ENCODE assay signal across 20 cellular contexts in the genomic region with DNA sequence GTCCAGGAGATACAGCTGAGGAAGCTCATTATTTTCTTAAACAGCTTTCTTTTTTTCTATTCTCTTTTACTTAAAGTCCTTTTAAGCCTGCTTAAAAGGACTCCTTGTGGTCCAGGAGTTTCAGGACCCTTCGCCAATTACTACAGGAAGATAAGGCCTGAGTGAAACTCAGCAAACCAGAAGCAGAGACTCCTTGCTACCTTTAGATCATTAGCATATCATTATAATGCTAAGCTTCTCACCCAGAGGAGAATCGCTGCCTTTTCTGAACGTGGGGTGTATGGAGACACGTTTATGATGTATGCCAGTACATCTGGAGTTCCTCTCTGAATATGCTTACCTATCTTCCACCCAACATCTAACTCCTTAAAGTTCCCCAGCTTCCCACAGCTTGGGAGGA. TPM values are rescaled to one million over a fixed set of nuclear protein-coding genes. Genes with fewer than 3 reads are reported as not detected.
DNase-seq lines count a peak whose midpoint lies in the region; ATAC-seq and TF ChIP-seq lines count a peak whose summit lies in the region.
"Had no signal": no experiment of that assay in that cellular context is flagged by ENCODE, and none has a peak within 500 bp of the region (broad histone marks: within the 10 kb centered on the region; RNA-seq: fewer than 3 reads in every experiment).

No MANE protein-coding gene starts in this region.

- H3K79me2 ChIP-seq in H9 (ENCODE audit: insufficient read depth, low read length) (no peaks in the 10 kb centered on the region), neural progenitor cell (ENCODE audit: low read depth) (no peaks in the 10 kb centered on the region)

- TF ChIP-seq CTCF in Caco-2 (IDR thresholded peaks at IDR 0.05; ENCODE audit: insufficient read depth in 1 of 2, low read depth in 1 of 2, low read length in 1 of 2, severe bottlenecking in 1 of 2, unreplicated experiment in 1 of 2) (no peak), H9 (conservative IDR thresholded peaks at IDR 0.05) (no peak), endothelial cell (IDR thresholded peaks at IDR 0.05; ENCODE audit: unreplicated experiment) (no peak), neural progenitor cell (IDR thresholded peaks at IDR 0.05) (no peak), BE2C (IDR thresholded peaks at IDR 0.05; ENCODE audit: low read depth, low read length) (no peak), GM10248 (IDR thresholded peaks at IDR 0.05; ENCODE audit: control extremely low read depth, extremely low read depth, low read depth, missing control alignments) (no peak)

- H3K27me3 Mint-ChIP-seq in Caco-2 (ENCODE audit: insufficient read depth, unreplicated experiment): no peaks in the 10 kb centered on the region
- H3K27me3 Mint-ChIP-seq in H9 (ENCODE audit: low read depth): no peaks in the 10 kb centered on the region
- no peaks in the 10 kb centered on the region for H3K27me3 Mint-ChIP-seq in endothelial cell (ENCODE audit: unreplicated experiment)
- H3K27me3 Mint-ChIP-seq in neural progenitor cell (ENCODE audit: insufficient read depth, low read depth): no peaks in the 10 kb centered on the region
- H3K27me3 Mint-ChIP-seq: IgD-negative memory B cell had no signal

- H2AK5ac ChIP-seq in H9 (ENCODE audit: insufficient read length, low read length): no peak overlapping the region

- no peak overlapping the region for H3K23ac ChIP-seq in H9 (ENCODE audit: insufficient read length, low read depth, low read length)

- H3K23me2 ChIP-seq in H9 (ENCODE audit: insufficient read length, low read depth, low read length, poor library complexity, severe bottlenecking): no peaks in the 10 kb centered on the region

- POLR2A ChIA-PET in Caco-2 (lab: Charles Lee): no interaction called here
- POLR2A ChIA-PET in GM10248 (lab: Yijun Ruan, JAX): no interaction called here

- peaks cover 15% of the 10 kb centered on the region for H3K4me1 Mint-ChIP-seq in Caco-2 (ENCODE audit: low read depth, unreplicated experiment)
- H3K4me1 Mint-ChIP-seq in H9: peaks cover 13 to 16% of the 10 kb centered on the region in 2 experiments
- peaks cover 31% of the 10 kb centered on the region for H3K4me1 Mint-ChIP-seq in endothelial cell (ENCODE audit: unreplicated experiment)
- no peaks in the 10 kb centered on the region for H3K4me1 Mint-ChIP-seq in neural progenitor cell

- H2AFZ ChIP-seq in H9 (ENCODE audit: low read length) (no peak overlapping the region), neural progenitor cell (replicated peaks) (no peak overlapping the region)

- H3T11ph ChIP-seq in H9 (ENCODE audit: low read length): no peak overlapping the region

- H3K27ac ChIP-seq in H9 (ENCODE audit: insufficient read length, low read depth, low read length) (no peak overlapping the region), neural progenitor cell (peak overlapping the region; percentile 67)
- H3K27ac ChIP-seq: BLaER1 treated with 17β-estradiol and CSF1 and Interleukin-3, amounts not matched to agents 10 nM and 100 nM had no signal

- no peak overlapping the region for H2BK5ac ChIP-seq in H9 (ENCODE audit: insufficient read length, low read length)

- H3K4me3 Mint-ChIP-seq in Caco-2 (ENCODE audit: unreplicated experiment): no peak overlapping the region
- peak overlapping the region in 1 of 2 experiments; percentile 39; a peak in 2 of 5 replicates for H3K4me3 Mint-ChIP-seq in H9
- no peak overlapping the region for H3K4me3 Mint-ChIP-seq in endothelial cell (ENCODE audit: unreplicated experiment)
- no peak overlapping the region for H3K4me3 Mint-ChIP-seq in neural progenitor cell
- H3K4me3 Mint-ChIP-seq: CD8-positive, alpha-beta T cell; IgD-negative memory B cell had no signal

- no peak overlapping the region for H2BK12ac ChIP-seq in H9 (ENCODE audit: insufficient read length, low read depth, low read length)

- H3K4me3 ChIP-seq in Caco-2 (ENCODE audit: low read depth, low read length) (no peak overlapping the region), neural progenitor cell (no peak overlapping the region), BE2C (ENCODE audit: low read depth, low read length) (no peak overlapping the region)
- H3K4me3 ChIP-seq: BLaER1 treated with 17β-estradiol and CSF1 and Interleukin-3, amounts not matched to agents 10 nM and 100 nM; GM12878 had no signal

- H3K9ac ChIP-seq in H9 (ENCODE audit: extremely low read depth, insufficient read length, low read length): no peak overlapping the region
- no peak overlapping the region for H3K9ac ChIP-seq in neural progenitor cell
- H3K9ac ChIP-seq: BLaER1 treated with 17β-estradiol and CSF1 and Interleukin-3, amounts not matched to agents 10 nM and 100 nM had no signal

- CTCF ChIA-PET in Caco-2 (lab: Charles Lee): no interaction called here
- CTCF ChIA-PET in GM10248 (lab: Yijun Ruan, JAX): interaction anchor here (0.7 to 1.4 kb wide), 4 partner anchors 9 to 95 kb away, joined by 3 to 6 read pairs (median 3); no protein-coding TSS in a partner anchor

- no peak overlapping the region for H4K5ac ChIP-seq in H9 (ENCODE audit: insufficient read length, low read depth, low read length)

- no peaks in the 10 kb centered on the region for H4K20me1 ChIP-seq in H9 (ENCODE audit: control insufficient read depth, insufficient read depth, insufficient read length)
- no peaks in the 10 kb centered on the region for H4K20me1 ChIP-seq in neural progenitor cell (ENCODE audit: low read depth)
- H4K20me1 ChIP-seq: BLaER1 treated with 17β-estradiol and CSF1 and Interleukin-3, amounts not matched to agents 10 nM and 100 nM had no signal

- H3F3A ChIP-seq in neural progenitor cell (ENCODE audit: low read depth): peaks cover 21% of the 10 kb centered on the region

- H3K18ac ChIP-seq in H9 (ENCODE audit: insufficient read length, low read depth, low read length): no peak overlapping the region

- H2BK20ac ChIP-seq in H9 (ENCODE audit: low read depth, low read length, poor library complexity, severe bottlenecking): no peak overlapping the region

- H3K9me3 ChIP-seq in Caco-2 (no peaks in the 10 kb centered on the region), H9 (ENCODE audit: control insufficient read depth, low read depth, low read length) (no peaks in the 10 kb centered on the region), neural progenitor cell (ENCODE audit: low read depth) (no peaks in the 10 kb centered on the region), BE2C (no peaks in the 10 kb centered on the region)
- H3K9me3 ChIP-seq: BLaER1 treated with 17β-estradiol and CSF1 and Interleukin-3, amounts not matched to agents 10 nM and 100 nM had no signal

- no CpG with 5 or more reads among the region's 4 CpGs for WGBS in H9 (ENCODE audit: extremely low coverage, insufficient read length, low lambda C conversion rate)

- H3K79me1 ChIP-seq in H9 (ENCODE audit: insufficient read depth, low read depth, low read length, poor library complexity, severe bottlenecking): no peaks in the 10 kb centered on the region

- no peak for DNase-seq in Caco-2
- no peak for DNase-seq in H9
- DNase-seq in endothelial cell (ENCODE audit: low spot score): no peak
- DNase-seq in neural progenitor cell (ENCODE audit: low spot score): peak; percentile 61
- no peak for DNase-seq in BE2C
- no peak for DNase-seq in GM10248 (ENCODE audit: extremely low spot score)
- DNase-seq: 8988T; CD8-positive, alpha-beta T cell; COR-L47; DMS79 treated with DMSO at 0.1 percent for 48 hours; GF-D8; GOT3; H7; KBM-7 had no signal

- H3K36me3 Mint-ChIP-seq in Caco-2 (ENCODE audit: insufficient read depth, unreplicated experiment): peaks cover 54% of the 10 kb centered on the region
- peaks cover under 1 to 16% (median under 1%) of the 10 kb centered on the region in 3 experiments; a peak in 4 of 7 replicates for H3K36me3 Mint-ChIP-seq in H9 (ENCODE audit: insufficient read depth in 1 of 3, low read depth in 3 of 3)
- H3K36me3 Mint-ChIP-seq in endothelial cell (ENCODE audit: low read depth, unreplicated experiment): peaks cover 13% of the 10 kb centered on the region
- H3K36me3 Mint-ChIP-seq in neural progenitor cell: peaks cover 16% of the 10 kb centered on the region

- H3K27me3 ChIP-seq in Caco-2 (replicated peaks; ENCODE audit: control insufficient read depth, insufficient read depth, low read length): no peaks in the 10 kb centered on the region
- no peaks in the 10 kb centered on the region for H3K27me3 ChIP-seq in H9 (ENCODE audit: insufficient read depth, low read length)
- no peaks in the 10 kb centered on the region for H3K27me3 ChIP-seq in neural progenitor cell
- H3K27me3 ChIP-seq in BE2C: no peaks in the 10 kb centered on the region
- H3K27me3 ChIP-seq: BLaER1 treated with 17β-estradiol and CSF1 and Interleukin-3, amounts not matched to agents 10 nM and 100 nM had no signal

- no peak overlapping the region for H2BK120ac ChIP-seq in H9 (ENCODE audit: low read depth, low read length, poor library complexity, severe bottlenecking)

- H3K4ac ChIP-seq in H9 (ENCODE audit: low read depth, low read length): no peak overlapping the region

- no TSS peak for BruUV-seq in Caco-2 (replicated peaks; lab: Mats Ljungman, UMichigan)

- ATAC-seq in GM21717 (IDR thresholded peaks at IDR 0.05; ENCODE audit: unreplicated experiment) (no peak), GM18861 (IDR thresholded peaks at IDR 0.05; ENCODE audit: unreplicated experiment) (no peak)
- ATAC-seq: CD8-positive, alpha-beta T cell; GM12878; HepG2 had no signal

- no peak overlapping the region for H2BK15ac ChIP-seq in H9 (ENCODE audit: low read depth, low read length)

- intact Hi-C loops in Caco-2 (cut with micrococcal nuclease; ENCODE audit: unreplicated experiment): loop anchor here (5.0 kb wide), 2 partner anchors 154 to 831 kb away; partner anchors contain the start of gene TSPAN13

- H3K4me2 ChIP-seq in H9 (ENCODE audit: insufficient read depth, insufficient read length, low read length): no peak overlapping the region
- H3K4me2 ChIP-seq in neural progenitor cell: peak overlapping the region; percentile 56
- H3K4me2 ChIP-seq: BLaER1 treated with 17β-estradiol and CSF1 and Interleukin-3, amounts not matched to agents 10 nM and 100 nM had no signal

- H3K9me3 Mint-ChIP-seq in Caco-2 (ENCODE audit: unreplicated experiment): no peaks in the 10 kb centered on the region
- H3K9me3 Mint-ChIP-seq in H9: no peaks in the 10 kb centered on the region
- no peaks in the 10 kb centered on the region for H3K9me3 Mint-ChIP-seq in endothelial cell (ENCODE audit: unreplicated experiment)
- no peaks in the 10 kb centered on the region for H3K9me3 Mint-ChIP-seq in neural progenitor cell
- H3K9me3 Mint-ChIP-seq: CD8-positive, alpha-beta T cell; IgD-negative memory B cell had no signal

- no peak overlapping the region for H3K14ac ChIP-seq in H9 (ENCODE audit: insufficient read depth, low read length)

- no peak overlapping the region for H4K91ac ChIP-seq in H9 (ENCODE audit: insufficient read length, low read depth, low read length)

- H3K4me1 ChIP-seq in Caco-2 (peaks cover 29% of the 10 kb centered on the region), H9 (ENCODE audit: insufficient read depth, low read length) (no peaks in the 10 kb centered on the region), neural progenitor cell (peaks cover 34% of the 10 kb centered on the region), BE2C (peaks cover 6% of the 10 kb centered on the region)
- H3K4me1 ChIP-seq: BLaER1 treated with 17β-estradiol and CSF1 and Interleukin-3, amounts not matched to agents 10 nM and 100 nM had no signal

- H3K27ac Mint-ChIP-seq in Caco-2 (ENCODE audit: unreplicated experiment) (peak overlapping the region; percentile 22), H9 (peak overlapping the region; percentile 37 to 77 (median 39); a peak in 5 of 7 replicates), endothelial cell (ENCODE audit: unreplicated experiment) (peak overlapping the region; percentile 22), neural progenitor cell (peak overlapping the region; percentile 51)
- H3K27ac Mint-ChIP-seq: CD8-positive, alpha-beta T cell; IgD-negative memory B cell had no signal

- H3K56ac ChIP-seq in H9 (ENCODE audit: insufficient read length, low read depth, low read length): no peak overlapping the region

- H3K36me3 ChIP-seq in Caco-2 (ENCODE audit: control insufficient read depth, insufficient read depth, low read length) (no peaks in the 10 kb centered on the region; the same call in 1 of the 2 replicates), neural progenitor cell (peaks cover 10% of the 10 kb centered on the region), BE2C (no peaks in the 10 kb centered on the region; the same call in 1 of the 2 replicates)

- H4K8ac ChIP-seq in H9 (replicated peaks; ENCODE audit: insufficient read length, low read depth, low read length): no peak overlapping the region

RNA-seq across cellular contexts. Expression of gene ANKMY2, which starts 47.5 kb away (rescaled TPM):
- total RNA-seq in Caco-2 (2022) (34.5 and 35.2 TPM in 2 replicates), H9 (2021) (10.4 and 12.7 TPM in 2 replicates), endothelial cell (ENCODE audit: unreplicated experiment) (20.5 TPM), neural progenitor cell (ENCODE audit: low replicate concordance) (47.7 and 68.5 TPM in 2 replicates)
- polyA plus RNA-seq in BE2C (2012; ENCODE audit: insufficient read depth, insufficient read length, low read depth): 12.6 TPM

RNA-seq across cellular contexts. Expression of gene BZW2, which starts 48.0 kb away (rescaled TPM):
- total RNA-seq in Caco-2 (2022) (148 TPM in 2 replicates), H9 (2021) (60.2 and 64.6 TPM in 2 replicates), endothelial cell (ENCODE audit: unreplicated experiment) (141 TPM), neural progenitor cell (ENCODE audit: low replicate concordance) (100 and 126 TPM in 2 replicates)
- 163 TPM for polyA plus RNA-seq in BE2C (2012; ENCODE audit: insufficient read depth, insufficient read length, low read depth)
